In genomic region chr1:157490337-157491165, GRCh38 we compare ENCODE assay signal across 8 cellular contexts.
DNase-seq lines count a peak whose midpoint lies in the region; ATAC-seq, FAIRE-seq and TF ChIP-seq lines count a peak whose summit lies in the region.

No MANE protein-coding gene starts in this region.

- H3K79me2 ChIP-seq in H1 (ENCODE audit: control insufficient read depth in 1 of 2, insufficient read depth in 2 of 2, low read length in 2 of 2) = no peaks in the 10 kb centered on the region

- intact Hi-C loops in A673 (cut with micrococcal nuclease; ENCODE audit: unreplicated experiment) (loop anchor here (1.0 to 5.0 kb wide), 3 partner anchors 113 to 318 kb away; no protein-coding TSS in a partner anchor), activated B cell treated with CpG ODN at 0.5 μM for 24 hours (cut with micrococcal nuclease) (loop anchor here (1.0 kb wide), 1 partner anchor 120 kb away; no protein-coding TSS in a partner anchor), mucosa of descending colon (cut with DNase I, micrococcal nuclease) (loop anchor here (5.0 kb wide), 1 partner anchor 113 kb away; no protein-coding TSS in a partner anchor)

- peak; percentile 62 for ATAC-seq in activated B cell treated with CpG ODN at 0.5 μM for 24 hours (ENCODE audit: low read depth)
- peak; percentile 85 for ATAC-seq in mucosa of descending colon
- ATAC-seq in HG02610 (IDR thresholded peaks at IDR 0.05; ENCODE audit: unreplicated experiment) = no peak

- no peak overlapping the region for H4K5ac ChIP-seq in H1 (ENCODE audit: insufficient read length, low read depth, low read length)

- 0 out of 2 replicates have a peak overlapping the region, but pooled peaks have one; percentile 94 for H2BK15ac ChIP-seq in H1 (ENCODE audit: low read length)

- H2BK120ac ChIP-seq in H1 (replicated peaks; ENCODE audit: low read depth, low read length) = no peak overlapping the region

- no peak overlapping the region for H3K23ac ChIP-seq in H1 (ENCODE audit: insufficient read length)

- no peak overlapping the region for H3K14ac ChIP-seq in H1 (ENCODE audit: insufficient read length)

- no peak overlapping the region for H2AK5ac ChIP-seq in H1 (ENCODE audit: low read depth, low read length)

- no peak overlapping the region for H2BK12ac ChIP-seq in H1 (ENCODE audit: low read depth, low read length)

- CTCF ChIA-PET in A673 (lab: Charles Lee) (no interaction called here), activated B cell treated with CpG ODN at 0.5 μM for 24 hours (lab: Charles Lee) (interaction anchor here (1.2 kb wide), 1 partner anchor 15 kb away, joined by 4 read pairs; no protein-coding TSS in a partner anchor), H1 (lab: Charles Lee; ENCODE audit: partially characterized antibody) (interaction anchor here (0.7 to 2.0 kb wide), 16 partner anchors 15 to 1269 kb away, joined by 3 to 14 read pairs (median 3); no protein-coding TSS in a partner anchor)

- H3K27ac ChIP-seq in A673 (ENCODE audit: low read depth, low read length, poor library complexity, severe bottlenecking) (no peak overlapping the region), H1 (ENCODE audit: low read depth, low read length) (no peak overlapping the region)

- no peak for TF ChIP-seq POLR2A in H1 (IDR thresholded peaks at IDR 0.05; ENCODE audit: control extremely low read depth in 1 of 2, low read depth in 2 of 2, low read length in 2 of 2)

- H3K4me1 ChIP-seq in A673 (ENCODE audit: insufficient read depth, low read length, poor library complexity, severe bottlenecking) = no peaks in the 10 kb centered on the region
- peaks cover 0 to 3% (median 0%) of the 10 kb centered on the region in 4 experiments; a peak in 1 of 7 replicates for H3K4me1 ChIP-seq in H1 (replicated peaks in 1 of 4; ENCODE audit: control insufficient read depth in 3 of 4, insufficient read depth in 4 of 4, low read length in 3 of 4)
- no peaks in the 10 kb centered on the region for H3K4me1 ChIP-seq in mucosa of descending colon (ENCODE audit: low read depth)

- H3K36me3 ChIP-seq in A673 (ENCODE audit: insufficient read depth, low read length, poor library complexity, severe bottlenecking) (no peaks in the 10 kb centered on the region), H1 (ENCODE audit: control insufficient read depth in 2 of 4, insufficient read depth in 4 of 4, low read length in 3 of 4) (no peaks in the 10 kb centered on the region), mucosa of descending colon (ENCODE audit: low read depth) (no peaks in the 10 kb centered on the region)

- FAIRE-seq in H1 (lab: Jason Lieb, UNC) = no peak

- POLR2A ChIA-PET in A673 (lab: Charles Lee; ENCODE audit: low non-redundant PET) (no interaction called here), activated B cell treated with CpG ODN at 0.5 μM for 24 hours (lab: Charles Lee) (no interaction called here), H1 (lab: Charles Lee; ENCODE audit: partially characterized antibody) (no interaction called here)

- no peak for TF ChIP-seq EP300 in H1 (IDR thresholded peaks at IDR 0.05; ENCODE audit: borderline replicate concordance in 1 of 2, low read depth in 2 of 2, low read length in 2 of 2)

- H3K9me3 ChIP-seq in A673 (ENCODE audit: low read depth, low read length, poor library complexity, severe bottlenecking) = no peaks in the 10 kb centered on the region
- no peaks in the 10 kb centered on the region for H3K9me3 ChIP-seq in H1 (ENCODE audit: insufficient read depth in 2 of 2, low read depth in 1 of 2, low read length in 1 of 2)
- H3K9me3 ChIP-seq in mucosa of descending colon = no peaks in the 10 kb centered on the region

- no peaks in the 10 kb centered on the region for H3K27me3 Mint-ChIP-seq in activated B cell treated with CpG ODN at 0.5 μM for 24 hours

- no peak overlapping the region for H3K4me2 ChIP-seq in H1 (ENCODE audit: insufficient read depth in 1 of 2, low read depth in 2 of 2, low read length in 2 of 2)

- no peaks in the 10 kb centered on the region for H3K36me3 Mint-ChIP-seq in activated B cell treated with CpG ODN at 0.5 μM for 24 hours (ENCODE audit: low read depth)

- whole genome bisulfite sequencing in H1 (ENCODE audit: extremely low coverage in 1 of 2, insufficient coverage in 1 of 2, insufficient read length in 1 of 2, insufficient replicate concordance in 2 of 2, low coverage in 1 of 2, low lambda C conversion rate in 2 of 2, missing lambda C conversion rate in 1 of 2), 2 experiments = 56% methylated on average over 16 of the region's 18 CpGs; no CpG with 5 or more reads in 1 of the 2 experiments

- in situ Hi-C loops in GM13977 (cut with MboI; ENCODE audit: low pct_unique_long_range_greater_than_20kb, low sequenced_read_pairs, unreplicated experiment) = no loop called here

- H3K4ac ChIP-seq in H1 (replicated peaks; ENCODE audit: insufficient read length, low read depth, low read length) = no peak overlapping the region

- H2BK20ac ChIP-seq in H1 (ENCODE audit: low read length) = no peak overlapping the region

- no peak overlapping the region for H3K56ac ChIP-seq in H1 (replicated peaks; ENCODE audit: insufficient read length, low read depth, low read length)

- peaks cover 19% of the 10 kb centered on the region for H3K27me3 ChIP-seq in A673 (replicated peaks; ENCODE audit: insufficient read depth, low read depth, low read length, poor library complexity)
- H3K27me3 ChIP-seq in H1 (replicated peaks in 1 of 4; ENCODE audit: control insufficient read depth in 3 of 4, extremely low read depth in 1 of 4, insufficient read depth in 3 of 4, low read length in 3 of 4) = no peaks in the 10 kb centered on the region; a peak in 2 of 7 replicates

- H3K18ac ChIP-seq in H1 (ENCODE audit: extremely low read depth, low read length) = no peak overlapping the region

- no peaks in the 10 kb centered on the region for H3K9me3 Mint-ChIP-seq in activated B cell treated with CpG ODN at 0.5 μM for 24 hours

- peak; percentile 71 for TF ChIP-seq CTCF in A673 (conservative IDR thresholded peaks at IDR 0.05; ENCODE audit: low read depth, low read length)
- TF ChIP-seq CTCF in GM13977 (IDR thresholded peaks at IDR 0.05; ENCODE audit: extremely low read depth, insufficient read depth, missing control alignments) = peak; percentile 73
- TF ChIP-seq CTCF in activated B cell treated with CpG ODN at 0.5 μM for 24 hours (IDR thresholded peaks at IDR 0.05) = no peak
- peak; percentile 56 to 89 (median 68) for TF ChIP-seq CTCF in H1 (IDR thresholded peaks at IDR 0.05; ENCODE audit: control extremely low read depth in 1 of 3, insufficient read depth in 1 of 3, low read depth in 1 of 3, low read length in 3 of 3)
- TF ChIP-seq CTCF in mucosa of descending colon (IDR thresholded peaks at IDR 0.05) = no peak

- H3K4me3 ChIP-seq in A673 (ENCODE audit: low read depth, low read length, poor library complexity, severe bottlenecking) = no peak overlapping the region
- no peak overlapping the region; a peak in 1 of 8 replicates for H3K4me3 ChIP-seq in H1 (ENCODE audit: extremely low read depth in 1 of 4, insufficient read depth in 2 of 4, low read depth in 3 of 4, low read length in 4 of 4)
- H3K4me3 ChIP-seq in mucosa of descending colon = no peak overlapping the region

- TF ChIP-seq RAD21 in H1 (IDR thresholded peaks at IDR 0.05 in 1 of 2, conservative IDR thresholded peaks at IDR 0.05 in 1 of 2; ENCODE audit: low read depth in 2 of 2, low read length in 2 of 2) = peak; percentile 76 to 80

- no peaks in the 10 kb centered on the region for H4K20me1 ChIP-seq in H1 (replicated peaks in 1 of 2; ENCODE audit: control insufficient read depth in 1 of 2, insufficient read depth in 2 of 2, low read length in 2 of 2)

- H3K27ac Mint-ChIP-seq in activated B cell treated with CpG ODN at 0.5 μM for 24 hours = no peak overlapping the region

- no peak overlapping the region for H2BK5ac ChIP-seq in H1 (ENCODE audit: low read depth, low read length)

- H3K4me3 Mint-ChIP-seq in activated B cell treated with CpG ODN at 0.5 μM for 24 hours = no peak overlapping the region

- BruUV-seq in A673 (replicated peaks; lab: Mats Ljungman, UMichigan) = no TSS peak

- H4K8ac ChIP-seq in H1 (ENCODE audit: extremely low read depth, insufficient read depth, low read length) = no peak overlapping the region

- H4K91ac ChIP-seq in H1 (replicated peaks; ENCODE audit: insufficient read length, low read length) = no peak overlapping the region

- H3K79me1 ChIP-seq in H1 (ENCODE audit: low read depth, low read length) = no peaks in the 10 kb centered on the region

- H2AFZ ChIP-seq in H1 (ENCODE audit: low read length) = peak overlapping the region; percentile 98; the same call in 1 of the 2 replicates

- no peak overlapping the region for H3K9ac ChIP-seq in H1 (replicated peaks in 1 of 4; ENCODE audit: extremely low read depth in 1 of 4, low read depth in 3 of 4, low read length in 3 of 4)

- peaks cover 3% of the 10 kb centered on the region for H3K4me1 Mint-ChIP-seq in activated B cell treated with CpG ODN at 0.5 μM for 24 hours

- DNase-seq in A673 (ENCODE audit: low spot score) = peak; percentile 73
- DNase-seq in GM13977 (ENCODE audit: low spot score) = peak; percentile 47
- DNase-seq in NCI-H2196 (lab: John Stamatoyannopoulos, UW; ENCODE audit: unreplicated experiment) = peak; percentile 62
- DNase-seq in activated B cell treated with CpG ODN at 0.5 μM for 24 hours = peak; percentile 55
- peak; percentile 43 to 95 for DNase-seq in H1 (ENCODE audit: low read depth in 1 of 2, low spot score in 2 of 2)
- DNase-seq in mucosa of descending colon = peak; percentile 60 to 95 (median 84)
- DNase-seq in stimulated activated naive CD4-positive, alpha-beta T cell treated with Interleukin-2 at 50 U/mL for 16 hours (lab: John Stamatoyannopoulos, UW) = peak; percentile 11

- H3K23me2 ChIP-seq in H1 (ENCODE audit: low read depth, low read length) = no peaks in the 10 kb centered on the region

TF ChIP-seq in H1, 55 proteins besides CTCF, POLR2A, EP300 and RAD21 (continues in another document):
- TF ChIP-seq SIX5 (IDR thresholded peaks at IDR 0.05; ENCODE audit: low read depth, low read length) (no peak), EGR1 (IDR thresholded peaks at IDR 0.05; ENCODE audit: borderline replicate concordance, low read depth, low read length) (no peak), CBX5 (IDR thresholded peaks at IDR 0.05; ENCODE audit: low read depth, low read length) (no peak), CEBPB (IDR thresholded peaks at IDR 0.05; ENCODE audit: low read depth, low read length) (no peak), GABPA (IDR thresholded peaks at IDR 0.05; ENCODE audit: borderline replicate concordance, insufficient read depth, low read length) (no peak), KDM5A (IDR thresholded peaks at IDR 0.05; ENCODE audit: low read length) (no peak), RBBP5 (IDR thresholded peaks at IDR 0.05; ENCODE audit: borderline replicate concordance, low read depth, low read length) (no peak), HDAC2 (IDR thresholded peaks at IDR 0.05; ENCODE audit: borderline replicate concordance in 1 of 2, low read depth in 2 of 2, low read length in 2 of 2) (no peak), SIN3A (conservative IDR thresholded peaks at IDR 0.05 in 1 of 2, IDR thresholded peaks at IDR 0.05 in 1 of 2; ENCODE audit: low read depth in 1 of 2, low read length in 2 of 2) (no peak), SUZ12 (IDR thresholded peaks at IDR 0.05; ENCODE audit: low read length) (no peak), GTF2F1 (IDR thresholded peaks at IDR 0.05; ENCODE audit: borderline replicate concordance, low read depth, low read length) (no peak), SRF (IDR thresholded peaks at IDR 0.05; ENCODE audit: low read depth, low read length) (no peak)

Comparison
In these comparisons a context has a peak if more than half of its experiments do, and no peak if none do; other contexts are left out.
1. DNase-seq: peak in every context shown above with its lines; median percentile 84 in mucosa of descending colon; 73 in A673; 69 in H1; 62 in NCI-H2196; 55 in activated B cell treated with CpG ODN at 0.5 μM for 24 hours; 47 in GM13977; 11 in stimulated activated naive CD4-positive, alpha-beta T cell treated with Interleukin-2 at 50 U/mL for 16 hours.
2. CTCF ChIP-seq: peak in A673 (single experiment), GM13977 (single experiment) and H1 (3 of 3); none in activated B cell treated with CpG ODN at 0.5 μM for 24 hours (single experiment) and mucosa of descending colon (single experiment).